ENCODE assay signal across 1 cellular context in genomic region chr5:102865510-102866314, GRCh38.
TF ChIP-seq lines count a peak whose summit lies in the region.

No MANE protein-coding gene starts in this region.

TF ChIP-seq in HepG2, 621 proteins besides CTCF, POLR2A, EP300 and RAD21 (continued from another document and continues in another):
- no peak for TF ChIP-seq TFDP2 (CRISPR knock-in tag; IDR thresholded peaks at IDR 0.05)
- no peak for TF ChIP-seq SP1 (IDR thresholded peaks at IDR 0.05)
- no peak for TF ChIP-seq SP1 (CRISPR knock-in tag; IDR thresholded peaks at IDR 0.05)
- TF ChIP-seq ZNF749 (CRISPR knock-in tag; IDR thresholded peaks at IDR 0.05; ENCODE audit: borderline replicate concordance): peak; percentile 50; the same call in 1 of the 2 replicates
- no peak for TF ChIP-seq NFYC (CRISPR knock-in tag; IDR thresholded peaks at IDR 0.05)
- TF ChIP-seq SP2 (CRISPR knock-in tag; IDR thresholded peaks at IDR 0.05): no peak
- TF ChIP-seq ZNF772 (CRISPR knock-in tag; IDR thresholded peaks at IDR 0.05): no peak
- TF ChIP-seq FOXM1 (CRISPR knock-in tag; IDR thresholded peaks at IDR 0.05): no peak
- no peak for TF ChIP-seq PCBP2 (optimal IDR thresholded peaks at IDR 0.05; ENCODE audit: low read depth, low read length, poor library complexity, severe bottlenecking)
- 0 out of 2 replicates have a peak, but pooled peaks have one; percentile 32 for TF ChIP-seq TMF1 (CRISPR knock-in tag; IDR thresholded peaks at IDR 0.05; ENCODE audit: low read depth)
- TF ChIP-seq RNF219 (CRISPR knock-in tag; IDR thresholded peaks at IDR 0.05): no peak
- no peak for TF ChIP-seq ZNF101 (CRISPR knock-in tag; IDR thresholded peaks at IDR 0.05; ENCODE audit: borderline replicate concordance, low read depth)
- no peak for TF ChIP-seq GATAD1 (CRISPR knock-in tag; IDR thresholded peaks at IDR 0.05)
- TF ChIP-seq ZNF335 (CRISPR knock-in tag; IDR thresholded peaks at IDR 0.05): no peak
- TF ChIP-seq NCOA5 (CRISPR knock-in tag; IDR thresholded peaks at IDR 0.05): no peak
- TF ChIP-seq IRF9 (CRISPR knock-in tag; IDR thresholded peaks at IDR 0.05; ENCODE audit: borderline replicate concordance): no peak
- no peak for TF ChIP-seq ZNF569 (CRISPR knock-in tag; IDR thresholded peaks at IDR 0.05; ENCODE audit: borderline replicate concordance)
- TF ChIP-seq SRY (CRISPR knock-in tag; IDR thresholded peaks at IDR 0.05): no peak
- no peak for TF ChIP-seq ZNF564 (CRISPR knock-in tag; IDR thresholded peaks at IDR 0.05)
- TF ChIP-seq NCOR1 (IDR thresholded peaks at IDR 0.05; ENCODE audit: borderline replicate concordance, low read length): no peak
- TF ChIP-seq MAFK (conservative IDR thresholded peaks at IDR 0.05 in 1 of 2, IDR thresholded peaks at IDR 0.05 in 1 of 2; ENCODE audit: low read length in 2 of 2): no peak
- TF ChIP-seq PRDM15 (CRISPR knock-in tag; IDR thresholded peaks at IDR 0.05): no peak
- TF ChIP-seq ZNF136 (CRISPR knock-in tag; IDR thresholded peaks at IDR 0.05; ENCODE audit: low read depth): no peak
- TF ChIP-seq ZNF577 (CRISPR knock-in tag; IDR thresholded peaks at IDR 0.05; ENCODE audit: borderline replicate concordance, low read depth): no peak
- TF ChIP-seq MIER2 (CRISPR knock-in tag; IDR thresholded peaks at IDR 0.05): no peak
- peak; percentile 65 for TF ChIP-seq MYPOP (CRISPR knock-in tag; IDR thresholded peaks at IDR 0.05)
- TF ChIP-seq CBX5 (CRISPR knock-in tag; IDR thresholded peaks at IDR 0.05; ENCODE audit: borderline replicate concordance): no peak
- no peak for TF ChIP-seq ZMYM2 (CRISPR knock-in tag; IDR thresholded peaks at IDR 0.05)
- no peak for TF ChIP-seq KLF13 (CRISPR knock-in tag; IDR thresholded peaks at IDR 0.05)
- TF ChIP-seq ZNF350 (CRISPR knock-in tag; IDR thresholded peaks at IDR 0.05; ENCODE audit: borderline replicate concordance, low read depth): no peak
- TF ChIP-seq ZHX2 (IDR thresholded peaks at IDR 0.05; ENCODE audit: low read depth): no peak
- no peak for TF ChIP-seq ZHX2 (CRISPR knock-in tag; IDR thresholded peaks at IDR 0.05; ENCODE audit: borderline replicate concordance)
- TF ChIP-seq KAT7 (CRISPR knock-in tag; IDR thresholded peaks at IDR 0.05; ENCODE audit: borderline replicate concordance): 0 out of 2 replicates have a peak, but pooled peaks have one; percentile 39
- TF ChIP-seq MLLT10 (CRISPR knock-in tag; IDR thresholded peaks at IDR 0.05): no peak
- TF ChIP-seq KDM5B (CRISPR knock-in tag; IDR thresholded peaks at IDR 0.05; ENCODE audit: borderline replicate concordance): peak; percentile 39; the same call in 1 of the 2 replicates
- TF ChIP-seq ZBTB21 (CRISPR knock-in tag; IDR thresholded peaks at IDR 0.05): no peak
- no peak for TF ChIP-seq E2F1 (CRISPR knock-in tag; IDR thresholded peaks at IDR 0.05)
- TF ChIP-seq CEBPG (CRISPR knock-in tag; IDR thresholded peaks at IDR 0.05): no peak
- no peak for TF ChIP-seq GABPA (IDR thresholded peaks at IDR 0.05; ENCODE audit: low read depth, low read length)
- no peak for TF ChIP-seq GABPA (CRISPR knock-in tag; IDR thresholded peaks at IDR 0.05; ENCODE audit: low read depth)
- no peak for TF ChIP-seq ZNF567 (CRISPR knock-in tag; IDR thresholded peaks at IDR 0.05; ENCODE audit: borderline replicate concordance)
- no peak for TF ChIP-seq NFKB2 (CRISPR knock-in tag; IDR thresholded peaks at IDR 0.05; ENCODE audit: borderline replicate concordance)
- no peak for TF ChIP-seq NR3C1 (CRISPR knock-in tag; IDR thresholded peaks at IDR 0.05)
- TF ChIP-seq MTF1 (CRISPR knock-in tag; IDR thresholded peaks at IDR 0.05): no peak
- no peak for TF ChIP-seq ZNF672 (CRISPR knock-in tag; IDR thresholded peaks at IDR 0.05)
- TF ChIP-seq BRF2 (CRISPR knock-in tag; IDR thresholded peaks at IDR 0.05): 0 out of 2 replicates have a peak, but pooled peaks have one; percentile 39
- TF ChIP-seq HNRNPL (IDR thresholded peaks at IDR 0.05; ENCODE audit: low read depth, low read length): no peak
- peak; percentile 39; the same call in 1 of the 2 replicates for TF ChIP-seq BORCS8-MEF2B (CRISPR knock-in tag; IDR thresholded peaks at IDR 0.05)
- no peak for TF ChIP-seq NAIF1 (CRISPR knock-in tag; IDR thresholded peaks at IDR 0.05; ENCODE audit: borderline replicate concordance)
- no peak for TF ChIP-seq ZNF704 (CRISPR knock-in tag; IDR thresholded peaks at IDR 0.05; ENCODE audit: borderline replicate concordance)
- TF ChIP-seq ZNF44 (CRISPR knock-in tag; IDR thresholded peaks at IDR 0.05): no peak
- TF ChIP-seq ZNF432 (CRISPR knock-in tag; IDR thresholded peaks at IDR 0.05; ENCODE audit: borderline replicate concordance): no peak
- TF ChIP-seq NFATC3 (CRISPR knock-in tag; IDR thresholded peaks at IDR 0.05): no peak
